ENCODE assay signal across 7 cellular contexts in genomic region chr20:18466574-18466893, GRCh38. TPM values are rescaled to one million over a fixed set of nuclear protein-coding genes. Genes with fewer than 3 reads are reported as not detected.
DNase-seq lines count a peak whose midpoint lies in the region; ATAC-seq and TF ChIP-seq lines count a peak whose summit lies in the region.

No MANE protein-coding gene starts in this region.

- H3K4me3 ChIP-seq in SU-DHL-6 (ENCODE audit: insufficient read depth, low read length, poor library complexity, severe bottlenecking), result peak overlapping the region; percentile 95

- H3K27me3 ChIP-seq in SU-DHL-6 (ENCODE audit: low read length), result no peaks in the 10 kb centered on the region

- no peaks in the 10 kb centered on the region for H3K9me3 ChIP-seq in SU-DHL-6 (ENCODE audit: insufficient read depth, low read length)

- no peak overlapping the region for H3K27ac ChIP-seq in SU-DHL-6 (ENCODE audit: low read depth, low read length)

- ATAC-seq in GM18909 (IDR thresholded peaks at IDR 0.05; ENCODE audit: poor library complexity, unreplicated experiment) (peak; percentile 24), HG02759 (IDR thresholded peaks at IDR 0.05; ENCODE audit: unreplicated experiment) (peak; percentile 35), Right ventricle myocardium superior (ENCODE audit: poor library complexity) (peak; percentile 75), sciatic nerve (peak; percentile 79)

- no peaks in the 10 kb centered on the region for H3K9me2 ChIP-seq in SU-DHL-6 (replicated peaks; ENCODE audit: insufficient read depth, low read length)

- peak overlapping the region; percentile 95 for H2AFZ ChIP-seq in SU-DHL-6 (ENCODE audit: low read depth, low read length, severe bottlenecking)

- H3K9ac ChIP-seq in SU-DHL-6 (ENCODE audit: low read length), result peak overlapping the region; percentile 83

- intact Hi-C loops in Right ventricle myocardium superior (cut with DNase I), result no loop called here
- intact Hi-C loops in sciatic nerve (cut with DNase I), result no loop called here

- no peaks in the 10 kb centered on the region for H3K36me3 ChIP-seq in SU-DHL-6 (ENCODE audit: low read length)

- no peaks in the 10 kb centered on the region for H4K20me1 ChIP-seq in SU-DHL-6 (ENCODE audit: low read depth, low read length)

- TF ChIP-seq CTCF in SU-DHL-6 (IDR thresholded peaks at IDR 0.05; ENCODE audit: insufficient read depth, low read length, poor library complexity, severe bottlenecking), result no peak

- H3K4me2 ChIP-seq in SU-DHL-6 (ENCODE audit: low read depth, low read length, poor library complexity, severe bottlenecking), result peak overlapping the region; percentile 93

- peaks cover 22% of the 10 kb centered on the region for H3K79me2 ChIP-seq in SU-DHL-6 (ENCODE audit: insufficient read depth, low read length)

- no peak for DNase-seq in Right ventricle myocardium superior
- no peak for DNase-seq in sciatic nerve (ENCODE audit: low spot score)
- DNase-seq in UCSD-AML1 (lab: John Stamatoyannopoulos, UW; ENCODE audit: unreplicated experiment), result no peak
- DNase-seq in COLO829 (ENCODE audit: low spot score), result no peak

- no peaks in the 10 kb centered on the region for H3F3A ChIP-seq in SU-DHL-6 (ENCODE audit: insufficient read depth)

RNA-seq across cellular contexts. Expression of gene DZANK1, which starts 0.3 kb away (rescaled TPM):
- total RNA-seq in Right ventricle myocardium superior (0.48 TPM), sciatic nerve (3.5 TPM)

RNA-seq across cellular contexts. Expression of gene POLR3F, which starts 0.7 kb away (rescaled TPM):
- total RNA-seq in Right ventricle myocardium superior (5.2 TPM), sciatic nerve (7.7 TPM)

RNA-seq across cellular contexts. Expression of gene RBBP9, which starts 30.5 kb away (rescaled TPM):
- 4.5 TPM for total RNA-seq in Right ventricle myocardium superior
- total RNA-seq in sciatic nerve, result 12.2 TPM

RNA-seq across cellular contexts. Expression of gene SEC23B, which starts 41.2 kb away (rescaled TPM):
- total RNA-seq in Right ventricle myocardium superior (8.6 TPM), sciatic nerve (35.4 TPM)

Comparison
In these comparisons a context has a peak if more than half of its experiments do, and no peak if none do; other contexts are left out.
1. ATAC-seq: peak in every context shown above with its lines; median percentile 79 in sciatic nerve; 75 in Right ventricle myocardium superior; 35 in HG02759; 24 in GM18909.